Comparison of ENCODE assay signal across 18 cellular contexts in the genomic region with DNA sequence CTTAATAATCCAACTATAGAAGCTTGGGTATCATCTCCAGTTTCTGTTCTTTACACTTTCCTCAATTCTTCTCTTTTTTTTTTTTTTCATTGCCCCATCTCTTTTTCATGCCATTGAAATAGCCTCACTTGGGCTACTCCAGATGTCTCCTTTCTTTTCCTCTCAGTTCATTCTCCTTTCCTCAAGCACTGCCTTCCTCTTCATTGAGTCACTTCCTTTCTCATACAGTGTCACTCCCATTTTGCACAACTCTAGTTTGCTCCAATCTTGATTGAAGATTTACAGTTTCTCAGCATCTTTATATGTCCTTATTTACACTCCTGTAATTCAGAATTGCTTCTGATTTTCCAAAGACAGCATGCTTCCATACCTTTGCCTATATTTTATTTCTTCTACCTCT.
DNase-seq lines count a peak whose midpoint lies in the region; ATAC-seq lines count a peak whose summit lies in the region.
"Had no signal": no experiment of that assay in that cellular context is flagged by ENCODE, and none has a peak within 500 bp of the region (broad histone marks: within the 10 kb centered on the region; RNA-seq: fewer than 3 reads in every experiment).

No MANE protein-coding gene starts in this region.

- H3K4me1 Mint-ChIP-seq in activated CD8-positive, alpha-beta memory T cell treated with anti-CD3 and anti-CD28 coated beads, Interleukin-2, amount 10 ng/mL, durations not matched to agents 7 days and 5 days: peaks cover 5% of the 10 kb centered on the region
- H3K4me1 Mint-ChIP-seq: activated T-helper 17 cell treated with anti-CD3 and anti-CD28 coated beads, Interleukin-2, amount 50 U/mL, for 72 hours; central memory CD8-positive, alpha-beta T cell had no signal

- no peak overlapping the region for H3K4me3 Mint-ChIP-seq in activated CD8-positive, alpha-beta memory T cell treated with anti-CD3 and anti-CD28 coated beads, Interleukin-2, amount 10 ng/mL, durations not matched to agents 7 days and 5 days
- H3K4me3 Mint-ChIP-seq: activated T-helper 17 cell treated with anti-CD3 and anti-CD28 coated beads, Interleukin-2, amount 50 U/mL, for 72 hours; CD14-positive monocyte; central memory CD8-positive, alpha-beta T cell; stimulated activated naive CD8-positive, alpha-beta T cell treated with anti-CD3 and anti-CD28 coated beads, Interleukin-15, Interleukin-2, amounts not matched to agents 100 ng/mL and 50 ng/mL, for 24 hours had no signal

- H3K27me3 Mint-ChIP-seq in activated CD8-positive, alpha-beta memory T cell treated with anti-CD3 and anti-CD28 coated beads, Interleukin-2, amount 10 ng/mL, durations not matched to agents 7 days and 5 days: no peaks in the 10 kb centered on the region
- H3K27me3 Mint-ChIP-seq: activated T-helper 17 cell treated with anti-CD3 and anti-CD28 coated beads, Interleukin-2, amount 50 U/mL, for 72 hours; central memory CD8-positive, alpha-beta T cell; stimulated activated naive CD8-positive, alpha-beta T cell treated with anti-CD3 and anti-CD28 coated beads, Interleukin-15, Interleukin-2, amounts not matched to agents 100 ng/mL and 50 ng/mL, for 24 hours had no signal

- no peak for ATAC-seq in activated CD8-positive, alpha-beta memory T cell treated with anti-CD3 and anti-CD28 coated beads, Interleukin-2, amount 10 ng/mL, durations not matched to agents 7 days and 5 days
- ATAC-seq: activated T-helper 17 cell treated with anti-CD3 and anti-CD28 coated beads, Interleukin-2, amount 50 U/mL, for 72 hours had no signal

- peaks cover 55% of the 10 kb centered on the region for H3K36me3 Mint-ChIP-seq in activated CD8-positive, alpha-beta memory T cell treated with anti-CD3 and anti-CD28 coated beads, Interleukin-2, amount 10 ng/mL, durations not matched to agents 7 days and 5 days

- peak; percentile 81 for DNase-seq in AG08395 (ENCODE audit: low spot score)
- DNase-seq in HS-27A (ENCODE audit: low read depth): peak; percentile 15
- peak; percentile 58 for DNase-seq in amniotic stem cell (lab: John Stamatoyannopoulos, UW)
- DNase-seq in glomerular endothelial cell (ENCODE audit: extremely low read depth, low read depth, low spot score): peak; percentile 20
- no peak for DNase-seq in stimulated activated naive CD4-positive, alpha-beta T cell (lab: John Stamatoyannopoulos, UW)
- DNase-seq in activated CD8-positive, alpha-beta memory T cell treated with anti-CD3 and anti-CD28 coated beads, Interleukin-2, amount 10 ng/mL, durations not matched to agents 7 days and 5 days: no peak
- no peak for DNase-seq in GOT3 (lab: John Stamatoyannopoulos, UW)
- no peak for DNase-seq in HPDE6-E6E7 (ENCODE audit: extremely low spot score)
- DNase-seq: activated CD4-positive, alpha-beta T cell treated with anti-CD3 and anti-CD28 coated beads for 48 hours; esophagus squamous epithelium; NCI-H1105 treated with DMSO at 0.1 percent for 48 hours; NCI-H2227 treated with DMSO at 0.1 percent for 48 hours; PC-9; stimulated activated CD4-positive, alpha-beta T cell treated with anti-CD3 and anti-CD28 coated beads, Interleukin-4, amount 100 ng/mL, for 4 hours had no signal

- no peak overlapping the region for H3K27ac Mint-ChIP-seq in activated CD8-positive, alpha-beta memory T cell treated with anti-CD3 and anti-CD28 coated beads, Interleukin-2, amount 10 ng/mL, durations not matched to agents 7 days and 5 days
- H3K27ac Mint-ChIP-seq: activated T-helper 17 cell treated with anti-CD3 and anti-CD28 coated beads, Interleukin-2, amount 50 U/mL, for 72 hours; stimulated activated naive CD8-positive, alpha-beta T cell treated with anti-CD3 and anti-CD28 coated beads, Interleukin-15, Interleukin-2, amounts not matched to agents 100 ng/mL and 50 ng/mL, for 24 hours had no signal

- CTCF ChIA-PET in activated CD8-positive, alpha-beta memory T cell treated with anti-CD3 and anti-CD28 coated beads, Interleukin-2, amount 10 ng/mL, durations not matched to agents 7 days and 5 days (lab: Charles Lee): interaction anchor here (1.2 kb wide), 1 partner anchor 37 kb away, joined by 4 read pairs; no protein-coding TSS in a partner anchor

- H3K9me3 Mint-ChIP-seq in activated CD8-positive, alpha-beta memory T cell treated with anti-CD3 and anti-CD28 coated beads, Interleukin-2, amount 10 ng/mL, durations not matched to agents 7 days and 5 days (ENCODE audit: low read depth): no peaks in the 10 kb centered on the region
- H3K9me3 Mint-ChIP-seq: activated T-helper 17 cell treated with anti-CD3 and anti-CD28 coated beads, Interleukin-2, amount 50 U/mL, for 72 hours; CD14-positive monocyte; central memory CD8-positive, alpha-beta T cell; stimulated activated naive CD8-positive, alpha-beta T cell treated with anti-CD3 and anti-CD28 coated beads, Interleukin-15, Interleukin-2, amounts not matched to agents 100 ng/mL and 50 ng/mL, for 24 hours had no signal

Comparison
In these comparisons a context has a peak if more than half of its experiments do, and no peak if none do; other contexts are left out.
1. DNase-seq: peak in AG08395 (single experiment), HS-27A (single experiment), amniotic stem cell (single experiment) and glomerular endothelial cell (single experiment); none in stimulated activated naive CD4-positive, alpha-beta T cell (0 of 6), activated CD8-positive, alpha-beta memory T cell treated with anti-CD3 and anti-CD28 coated beads, Interleukin-2, amount 10 ng/mL, durations not matched to agents 7 days and 5 days (single experiment), GOT3 (single experiment) and HPDE6-E6E7 (single experiment).